1 cellular context compared by ENCODE assay signal in genomic region chr3:116367761-116368395, GRCh38.
TF ChIP-seq lines count a peak whose summit lies in the region.

No MANE protein-coding gene starts in this region.

TF ChIP-seq in WTC11, 78 proteins besides CTCF, POLR2A, EP300 and RAD21 (continued from another document):
- TF ChIP-seq ARID4B (CRISPR knock-in tag; IDR thresholded peaks at IDR 0.05; ENCODE audit: borderline replicate concordance) (no peak), ATF2 (CRISPR knock-in tag; IDR thresholded peaks at IDR 0.05; ENCODE audit: borderline replicate concordance, low read depth) (no peak), STAT6 (CRISPR knock-in tag; conservative IDR thresholded peaks at IDR 0.05; ENCODE audit: low read depth) (no peak), HMGXB4 (CRISPR knock-in tag; IDR thresholded peaks at IDR 0.05) (no peak), ZNF263 (CRISPR knock-in tag; IDR thresholded peaks at IDR 0.05; ENCODE audit: low read depth) (no peak), JUN (CRISPR knock-in tag; IDR thresholded peaks at IDR 0.05) (no peak), NFYB (CRISPR knock-in tag; conservative IDR thresholded peaks at IDR 0.05; ENCODE audit: low read depth) (no peak), E2F1 (CRISPR knock-in tag; IDR thresholded peaks at IDR 0.05) (no peak), ELF4 (CRISPR knock-in tag; IDR thresholded peaks at IDR 0.05; ENCODE audit: low read depth) (no peak)
